ENCODE assay signal across 1 cellular context in the genomic region with DNA sequence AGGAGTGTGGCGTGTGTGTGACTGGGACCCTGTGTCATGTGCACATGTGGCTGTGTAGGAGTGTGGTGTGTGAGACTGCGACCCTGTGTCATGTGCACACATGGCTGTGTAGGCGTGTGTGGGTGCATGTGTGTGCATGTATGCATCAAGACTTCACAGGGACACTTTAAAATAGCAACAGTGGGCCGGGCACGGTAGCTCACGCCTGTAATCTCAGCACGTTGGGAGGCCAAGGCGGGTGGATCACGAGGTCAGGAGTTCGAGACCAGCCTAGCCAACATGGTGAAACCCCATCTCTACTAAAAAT.
TF ChIP-seq lines count a peak whose summit lies in the region.

No MANE protein-coding gene starts in this region.

TF ChIP-seq in K562, 482 proteins besides CTCF, POLR2A, EP300 and RAD21:
- TF ChIP-seq, protein P1, sequence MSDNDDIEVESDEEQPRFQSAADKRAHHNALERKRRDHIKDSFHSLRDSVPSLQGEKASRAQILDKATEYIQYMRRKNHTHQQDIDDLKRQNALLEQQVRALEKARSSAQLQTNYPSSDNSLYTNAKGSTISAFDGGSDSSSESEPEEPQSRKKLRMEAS (CRISPR knock-in tag; IDR thresholded peaks at IDR 0.05), result peak; percentile 77
- TF ChIP-seq ZNF511 (CRISPR knock-in tag; IDR thresholded peaks at IDR 0.05), result 0 out of 2 replicates have a peak, but pooled peaks have one; percentile 11
- TF ChIP-seq POLR2G (IDR thresholded peaks at IDR 0.05; ENCODE audit: low read depth, low read length), result peak; percentile 20; the same call in 1 of the 2 replicates
